ENCODE assay signal across 8 cellular contexts in genomic region chr4:86594559-86595425, GRCh38. TPM values are rescaled to one million over a fixed set of nuclear protein-coding genes. Genes with fewer than 3 reads are reported as not detected.
DNase-seq lines count a peak whose midpoint lies in the region; ATAC-seq, FAIRE-seq and TF ChIP-seq lines count a peak whose summit lies in the region.

No MANE protein-coding gene starts in this region.

- intact Hi-C loops in left ventricle myocardium superior (cut with micrococcal nuclease): no loop called here

- H4K91ac ChIP-seq in trophoblast cell (ENCODE audit: low read depth, low read length): no peak overlapping the region

- H2AFZ ChIP-seq in trophoblast cell (ENCODE audit: insufficient read depth, low read length, poor library complexity): peak overlapping the region; percentile 52

- DNase-seq in Ammon's horn (ENCODE audit: low spot score) (peak; percentile 78), NOMO-1 treated with DMSO at 0.1 percent for 48 hours (lab: John Stamatoyannopoulos, UW; ENCODE audit: unreplicated experiment) (peak; percentile 69), amniotic stem cell (lab: John Stamatoyannopoulos, UW) (peak; percentile 63), left ventricle myocardium superior (peak; percentile 56), trophoblast cell (peak; percentile 27 to 66), D721Med (ENCODE audit: insufficient read length, low spot score) (no peak)

- peak overlapping the region; percentile 83 for H3K4me2 ChIP-seq in trophoblast cell (ENCODE audit: low read length)

- no peak for FAIRE-seq in D721Med (lab: Jason Lieb, UNC)

- peak; percentile 10 for ATAC-seq in GM18508 (IDR thresholded peaks at IDR 0.05; ENCODE audit: insufficient read depth, unreplicated experiment)
- peak; percentile 35 for ATAC-seq in HG03045 (IDR thresholded peaks at IDR 0.05; ENCODE audit: unreplicated experiment)
- ATAC-seq in left ventricle myocardium superior: peak; percentile 68

- peak overlapping the region; percentile 2 for H3K18ac ChIP-seq in trophoblast cell (ENCODE audit: low read length)

- peak overlapping the region; percentile 86 for H3K4me3 ChIP-seq in trophoblast cell (ENCODE audit: low read depth, low read length)

- peak overlapping the region; percentile 19 for H3K9ac ChIP-seq in trophoblast cell (ENCODE audit: low read length)

- no peaks in the 10 kb centered on the region for H3K27me3 ChIP-seq in trophoblast cell (ENCODE audit: insufficient read depth, low read length)

- H3K23ac ChIP-seq in trophoblast cell (ENCODE audit: low read length): no peak overlapping the region

- H2BK120ac ChIP-seq in trophoblast cell (ENCODE audit: insufficient read depth, low read length, poor library complexity): peak overlapping the region; percentile 1

- H2AK5ac ChIP-seq in trophoblast cell (ENCODE audit: low read length): no peak overlapping the region

- H3K14ac ChIP-seq in trophoblast cell (ENCODE audit: low read length): no peak overlapping the region

- TF ChIP-seq CTCF in D721Med (IDR thresholded peaks at IDR 0.05; ENCODE audit: insufficient read depth, missing control alignments): no peak

- no peaks in the 10 kb centered on the region for H3K9me3 ChIP-seq in trophoblast cell (ENCODE audit: insufficient read depth, low read depth, low read length)

- no peak overlapping the region for H3K4ac ChIP-seq in trophoblast cell (ENCODE audit: low read depth, low read length)

- WGBS in trophoblast cell (ENCODE audit: extremely low coverage, insufficient coverage, insufficient read length): no CpG with 5 or more reads among the region's 47 CpGs

- peaks cover 4% of the 10 kb centered on the region for H3K79me1 ChIP-seq in trophoblast cell (ENCODE audit: low read length)

- no peaks in the 10 kb centered on the region for H3K36me3 ChIP-seq in trophoblast cell (ENCODE audit: control insufficient read depth in 1 of 2, insufficient read depth in 2 of 2, low read length in 2 of 2)

- no peak overlapping the region for H2BK12ac ChIP-seq in trophoblast cell (ENCODE audit: low read length)

- peaks cover 0 to 3% of the 10 kb centered on the region in 2 experiments for H3K4me1 ChIP-seq in trophoblast cell (ENCODE audit: control insufficient read depth in 1 of 2, insufficient read depth in 2 of 2, low read length in 2 of 2)

- peak overlapping the region; percentile 18 for H4K8ac ChIP-seq in trophoblast cell (ENCODE audit: low read depth, low read length)

- peak overlapping the region; percentile 14 for H2BK5ac ChIP-seq in trophoblast cell (ENCODE audit: low read depth, low read length, poor library complexity)

- H4K12ac ChIP-seq in trophoblast cell (ENCODE audit: low read depth, low read length): peak overlapping the region; percentile 14

- H3K27ac ChIP-seq in trophoblast cell (ENCODE audit: low read depth, low read length): peak overlapping the region; percentile 72

- H3K79me2 ChIP-seq in trophoblast cell (ENCODE audit: control insufficient read depth, insufficient read depth, low read length, poor library complexity): peaks cover 2% of the 10 kb centered on the region

RNA-seq across cellular contexts. Expression of gene PTPN13, which starts 0.7 kb away (rescaled TPM):
- total RNA-seq in left ventricle myocardium superior: 3.2 TPM
- 8.9 and 9.4 TPM in 2 replicates for polyA plus RNA-seq in trophoblast cell (2013)

Comparison
In these comparisons a context has a peak if more than half of its experiments do, and no peak if none do; other contexts are left out.
1. ATAC-seq: peak in every context shown above with its lines; median percentile 68 in left ventricle myocardium superior; 35 in HG03045; 10 in GM18508.